Comparison of ENCODE assay signal across 26 cellular contexts in genomic region chr13:77176350-77176749, GRCh38.
DNase-seq lines count a peak whose midpoint lies in the region; ATAC-seq, FAIRE-seq and TF ChIP-seq lines count a peak whose summit lies in the region.
"Had no signal": no experiment of that assay in that cellular context is flagged by ENCODE, and none has a peak within 500 bp of the region (broad histone marks: within the 10 kb centered on the region; RNA-seq: fewer than 3 reads in every experiment).

No MANE protein-coding gene starts in this region.

- H3K36me3 Mint-ChIP-seq in MCF 10A (ENCODE audit: insufficient read depth, unreplicated experiment) (peaks cover 67% of the 10 kb centered on the region), astrocyte (ENCODE audit: low read depth, unreplicated experiment) (peaks cover 7% of the 10 kb centered on the region)
- peaks cover 53% of the 10 kb centered on the region for H3K36me3 Mint-ChIP-seq in activated CD4-positive, alpha-beta T cell treated with anti-CD3 and anti-CD28 coated beads, Interleukin-2, amount 10 ng/mL, durations not matched to agents 7 days and 5 days (ENCODE audit: low read depth)

- H2AFZ ChIP-seq in astrocyte (ENCODE audit: low read depth, low read length) = no peak overlapping the region

- no peak overlapping the region for H3K27ac ChIP-seq in breast epithelium
- no peak overlapping the region for H3K27ac ChIP-seq in astrocyte (ENCODE audit: low read depth, low read length)
- no peak overlapping the region for H3K27ac ChIP-seq in WERI-Rb-1
- H3K27ac ChIP-seq: gastrocnemius medialis, upper lobe of left lung had no signal

- H3K4me1 ChIP-seq in breast epithelium = no peaks in the 10 kb centered on the region
- no peaks in the 10 kb centered on the region for H3K4me1 ChIP-seq in astrocyte (ENCODE audit: insufficient read depth, low read length)
- H3K4me1 ChIP-seq: gastrocnemius medialis, upper lobe of left lung had no signal

- H3K9me3 ChIP-seq in breast epithelium (no peaks in the 10 kb centered on the region), astrocyte (ENCODE audit: insufficient read depth, low read depth, low read length) (no peaks in the 10 kb centered on the region), WERI-Rb-1 (ENCODE audit: severe bottlenecking) (no peaks in the 10 kb centered on the region)
- H3K9me3 ChIP-seq: gastrocnemius medialis, upper lobe of left lung had no signal

- peaks cover 12% of the 10 kb centered on the region for H3K36me3 ChIP-seq in breast epithelium
- peaks cover 11% of the 10 kb centered on the region for H3K36me3 ChIP-seq in astrocyte (ENCODE audit: insufficient read depth, low read length)
- no peaks in the 10 kb centered on the region; the same call in 1 of the 2 replicates for H3K36me3 ChIP-seq in WERI-Rb-1

- H3K79me2 ChIP-seq in astrocyte (ENCODE audit: insufficient read depth, low read length) = no peaks in the 10 kb centered on the region

- H3K27me3 ChIP-seq in breast epithelium (no peaks in the 10 kb centered on the region), astrocyte (ENCODE audit: insufficient read depth, low read length) (no peaks in the 10 kb centered on the region), WERI-Rb-1 (ENCODE audit: insufficient read depth, low read depth, severe bottlenecking) (no peaks in the 10 kb centered on the region)
- H3K27me3 ChIP-seq: gastrocnemius medialis, upper lobe of left lung had no signal

- TF ChIP-seq POLR2A in breast epithelium (IDR thresholded peaks at IDR 0.05) = no peak

- no peak overlapping the region for H3K4me2 ChIP-seq in astrocyte (ENCODE audit: low read length)

- H3K4me3 Mint-ChIP-seq in MCF 10A (ENCODE audit: unreplicated experiment) (no peak overlapping the region), astrocyte (ENCODE audit: unreplicated experiment) (no peak overlapping the region)
- no peak overlapping the region for H3K4me3 Mint-ChIP-seq in activated CD4-positive, alpha-beta T cell treated with anti-CD3 and anti-CD28 coated beads, Interleukin-2, amount 10 ng/mL, durations not matched to agents 7 days and 5 days
- H3K4me3 Mint-ChIP-seq: activated CD4-positive, alpha-beta memory T cell treated with anti-CD3 and anti-CD28 coated beads for 36 hours; CD8-positive, alpha-beta T cell; naive thymus-derived CD8-positive, alpha-beta T cell; stimulated activated naive B cell treated with anti-CD40 and anti-IgM and Interleukin-4, amounts not matched to agents 10 μg/mL and 1 μg/mL and 100 μg/mL, for 72 hours had no signal

- no peak for ATAC-seq in GM18511 (IDR thresholded peaks at IDR 0.05; ENCODE audit: unreplicated experiment)
- ATAC-seq: activated naive CD4-positive, alpha-beta T cell treated with anti-CD3 and anti-CD28 coated beads, Interleukin-2, amount 50 U/mL, for 72 hours; CD8-positive, alpha-beta T cell; gastrocnemius medialis; naive thymus-derived CD8-positive, alpha-beta T cell; stimulated activated naive B cell treated with anti-CD40 and anti-IgM and Interleukin-4, amounts not matched to agents 10 μg/mL and 1 μg/mL and 100 μg/mL, for 72 hours had no signal

- intact Hi-C loops in MCF 10A (cut with micrococcal nuclease) = no loop called here
- intact Hi-C loops in breast epithelium (cut with DNase I; ENCODE audit: low total_unique reads) = no loop called here

- DNase-seq in MCF 10A (ENCODE audit: unreplicated experiment) (peak; percentile 27), breast epithelium (ENCODE audit: low spot score in 2 of 2) (no peak), astrocyte (ENCODE audit: low read depth) (peak; percentile 76), fibroblast of the aortic adventitia (ENCODE audit: low read depth) (peak; percentile 3), NCI-H1417 treated with DMSO at 0.1 percent for 48 hours (lab: John Stamatoyannopoulos, UW) (no peak), WERI-Rb-1 (no peak)
- no peak for DNase-seq in activated CD4-positive, alpha-beta T cell treated with anti-CD3 and anti-CD28 coated beads, Interleukin-2, amount 10 ng/mL, durations not matched to agents 7 days and 5 days
- DNase-seq: activated CD4-positive, alpha-beta memory T cell treated with anti-CD3 and anti-CD28 coated beads for 36 hours; activated T-cell treated with anti-CD3 and anti-CD28 coated beads, Interleukin-2, amount 50 U/mL, for 48 hours; CD8-positive, alpha-beta T cell; central memory CD4-positive, alpha-beta T cell; effector memory CD4-positive, alpha-beta T cell; gastrocnemius medialis; GF-D8; naive thymus-derived CD8-positive, alpha-beta T cell; NCI-H2029; NCI-H524 treated with DMSO at 0.1 percent for 48 hours; posterior cingulate gyrus; stimulated activated CD4-positive, alpha-beta T cell treated with anti-CD3 and anti-CD28 coated beads, Interleukin-12 subunit alpha, Interleukin-12 subunit beta, amount 100 ng/mL, for 4 hours; stimulated activated naive B cell treated with anti-CD40 and anti-IgM and Interleukin-4, amounts not matched to agents 10 μg/mL and 1 μg/mL and 100 μg/mL, for 72 hours; upper lobe of left lung had no signal

- no TSS peak for BruUV-seq in MCF 10A (replicated peaks; lab: Mats Ljungman, UMichigan)

- no peak for FAIRE-seq in astrocyte (lab: Jason Lieb, UNC)
- FAIRE-seq: A204.1, H1, TTC549 had no signal

- H3K27me3 Mint-ChIP-seq in MCF 10A (ENCODE audit: insufficient read depth, unreplicated experiment) = no peaks in the 10 kb centered on the region
- no peaks in the 10 kb centered on the region for H3K27me3 Mint-ChIP-seq in astrocyte (ENCODE audit: low read depth, unreplicated experiment)
- no peaks in the 10 kb centered on the region for H3K27me3 Mint-ChIP-seq in activated CD4-positive, alpha-beta T cell treated with anti-CD3 and anti-CD28 coated beads, Interleukin-2, amount 10 ng/mL, durations not matched to agents 7 days and 5 days
- H3K27me3 Mint-ChIP-seq: activated CD4-positive, alpha-beta memory T cell treated with anti-CD3 and anti-CD28 coated beads for 36 hours; naive thymus-derived CD8-positive, alpha-beta T cell; stimulated activated naive B cell treated with anti-CD40 and anti-IgM and Interleukin-4, amounts not matched to agents 10 μg/mL and 1 μg/mL and 100 μg/mL, for 72 hours had no signal

- H3K9ac ChIP-seq in astrocyte (ENCODE audit: low read length) = no peak overlapping the region

- H3K9me3 Mint-ChIP-seq in MCF 10A (ENCODE audit: unreplicated experiment) (no peaks in the 10 kb centered on the region), astrocyte (ENCODE audit: unreplicated experiment) (no peaks in the 10 kb centered on the region)
- no peaks in the 10 kb centered on the region for H3K9me3 Mint-ChIP-seq in activated CD4-positive, alpha-beta T cell treated with anti-CD3 and anti-CD28 coated beads, Interleukin-2, amount 10 ng/mL, durations not matched to agents 7 days and 5 days
- H3K9me3 Mint-ChIP-seq: activated CD4-positive, alpha-beta memory T cell treated with anti-CD3 and anti-CD28 coated beads for 36 hours; activated naive CD4-positive, alpha-beta T cell treated with anti-CD3 and anti-CD28 coated beads, Interleukin-2, amount 50 U/mL, for 72 hours; CD8-positive, alpha-beta T cell; stimulated activated naive B cell treated with anti-CD40 and anti-IgM and Interleukin-4, amounts not matched to agents 10 μg/mL and 1 μg/mL and 100 μg/mL, for 72 hours had no signal

- TF ChIP-seq CTCF in MCF 10A (IDR thresholded peaks at IDR 0.05; ENCODE audit: unreplicated experiment) (no peak), breast epithelium (IDR thresholded peaks at IDR 0.05) (no peak), astrocyte (IDR thresholded peaks at IDR 0.05; ENCODE audit: insufficient read depth, low read depth, low read length) (no peak), fibroblast of the aortic adventitia (IDR thresholded peaks at IDR 0.05; ENCODE audit: insufficient read depth, low read length) (no peak), WERI-Rb-1 (IDR thresholded peaks at IDR 0.05; ENCODE audit: low read depth, low read length) (no peak)

- H3K4me1 Mint-ChIP-seq in MCF 10A (ENCODE audit: insufficient read depth, unreplicated experiment) (no peaks in the 10 kb centered on the region), astrocyte (ENCODE audit: low read depth, unreplicated experiment) (peaks cover 8% of the 10 kb centered on the region)
- peaks cover 8% of the 10 kb centered on the region for H3K4me1 Mint-ChIP-seq in activated CD4-positive, alpha-beta T cell treated with anti-CD3 and anti-CD28 coated beads, Interleukin-2, amount 10 ng/mL, durations not matched to agents 7 days and 5 days
- H3K4me1 Mint-ChIP-seq: stimulated activated naive B cell treated with anti-CD40 and anti-IgM and Interleukin-4, amounts not matched to agents 10 μg/mL and 1 μg/mL and 100 μg/mL, for 72 hours had no signal

- POLR2A ChIA-PET in MCF 10A (lab: Yijun Ruan, JAX) = no interaction called here
- POLR2A ChIA-PET in activated CD4-positive, alpha-beta T cell treated with anti-CD3 and anti-CD28 coated beads, Interleukin-2, amount 10 ng/mL, durations not matched to agents 7 days and 5 days (lab: Charles Lee) = interaction anchor here (0.6 kb wide), 1 partner anchor 522 kb away, joined by 6 read pairs; no protein-coding TSS in a partner anchor

- H3K27ac Mint-ChIP-seq in MCF 10A (ENCODE audit: low read depth, unreplicated experiment) (no peak overlapping the region), astrocyte (ENCODE audit: unreplicated experiment) (peak overlapping the region; percentile 58)
- H3K27ac Mint-ChIP-seq in activated CD4-positive, alpha-beta T cell treated with anti-CD3 and anti-CD28 coated beads, Interleukin-2, amount 10 ng/mL, durations not matched to agents 7 days and 5 days = no peak overlapping the region
- H3K27ac Mint-ChIP-seq: activated CD4-positive, alpha-beta memory T cell treated with anti-CD3 and anti-CD28 coated beads for 36 hours; activated naive CD4-positive, alpha-beta T cell treated with anti-CD3 and anti-CD28 coated beads, Interleukin-2, amount 50 U/mL, for 72 hours; CD8-positive, alpha-beta T cell; stimulated activated naive B cell treated with anti-CD40 and anti-IgM and Interleukin-4, amounts not matched to agents 10 μg/mL and 1 μg/mL and 100 μg/mL, for 72 hours had no signal

- CTCF ChIA-PET in MCF 10A (lab: Yijun Ruan, JAX) = interaction anchor here (0.7 kb wide), 1 partner anchor 303 kb away, joined by 3 read pairs; no protein-coding TSS in a partner anchor
- CTCF ChIA-PET in activated CD4-positive, alpha-beta T cell treated with anti-CD3 and anti-CD28 coated beads, Interleukin-2, amount 10 ng/mL, durations not matched to agents 7 days and 5 days (lab: Charles Lee) = interaction anchor here (0.7 to 1.1 kb wide), 3 partner anchors 10 to 302 kb away, joined by 3 to 8 read pairs (median 3); no protein-coding TSS in a partner anchor

- no peak overlapping the region for H3K4me3 ChIP-seq in breast epithelium
- H3K4me3 ChIP-seq in astrocyte (ENCODE audit: insufficient read depth, low read depth, low read length) = no peak overlapping the region
- no peak overlapping the region for H3K4me3 ChIP-seq in fibroblast of the aortic adventitia (ENCODE audit: low read depth, low read length)
- H3K4me3 ChIP-seq in WERI-Rb-1 (ENCODE audit: low read depth, low read length) = no peak overlapping the region
- H3K4me3 ChIP-seq: gastrocnemius medialis, upper lobe of left lung had no signal

- no peaks in the 10 kb centered on the region for H4K20me1 ChIP-seq in astrocyte (ENCODE audit: insufficient read depth, low read length)

Comparison
In these comparisons a context has a peak if more than half of its experiments do, and no peak if none do; other contexts are left out.
1. DNase-seq: peak in MCF 10A (single experiment), astrocyte (single experiment) and fibroblast of the aortic adventitia (single experiment); none in breast epithelium (0 of 2), NCI-H1417 treated with DMSO at 0.1 percent for 48 hours (single experiment), activated CD4-positive, alpha-beta T cell treated with anti-CD3 and anti-CD28 coated beads, Interleukin-2, amount 10 ng/mL, durations not matched to agents 7 days and 5 days (single experiment) and WERI-Rb-1 (single experiment).